ENCODE assay signal across 12 cellular contexts in genomic region chr10:21499580-21499909, GRCh38. TPM values are rescaled to one million over a fixed set of nuclear protein-coding genes. Genes with fewer than 3 reads are reported as not detected.
DNase-seq lines count a peak whose midpoint lies in the region; ATAC-seq and TF ChIP-seq lines count a peak whose summit lies in the region.
"Had no signal": no experiment of that assay in that cellular context is flagged by ENCODE, and none has a peak within 500 bp of the region (broad histone marks: within the 10 kb centered on the region; RNA-seq: fewer than 3 reads in every experiment).

No MANE protein-coding gene starts in this region.

- peak overlapping the region; percentile 37; the same call in 1 of the 2 replicates for H3K4me3 ChIP-seq in DOHH2 (ENCODE audit: low read length)
- peak overlapping the region; percentile 57 for H3K4me3 ChIP-seq in NT2/D1 (ENCODE audit: insufficient read length, low read depth)
- peak overlapping the region; percentile 58 for H3K4me3 ChIP-seq in iPS-18a (ENCODE audit: low read length)
- peak overlapping the region; percentile 66 to 74 for H3K4me3 ChIP-seq in neuronal stem cell (ENCODE audit: low read length in 2 of 2)
- no peak overlapping the region for H3K4me3 ChIP-seq in SJCRH30
- no peak overlapping the region for H3K4me3 ChIP-seq in body of pancreas

- H3K9ac ChIP-seq in NT2/D1 (ENCODE audit: insufficient read length, low read depth), result peak overlapping the region; percentile 80
- H3K9ac ChIP-seq in iPS-18a (ENCODE audit: low read length), result peak overlapping the region; percentile 51
- peak overlapping the region; percentile 78 for H3K9ac ChIP-seq in neuronal stem cell (ENCODE audit: low read depth, low read length, poor library complexity)

- TF ChIP-seq CTCF in DOHH2 (IDR thresholded peaks at IDR 0.05; ENCODE audit: low read depth, low read length, poor library complexity, severe bottlenecking), result no peak
- no peak for TF ChIP-seq CTCF in body of pancreas (IDR thresholded peaks at IDR 0.05)

- intact Hi-C loops in body of pancreas (cut with DNase I), result no loop called here

- H3K79me1 ChIP-seq in neuronal stem cell (ENCODE audit: low read depth, low read length), result peaks cover 9% of the 10 kb centered on the region

- no peaks in the 10 kb centered on the region for H3K9me3 ChIP-seq in DOHH2 (ENCODE audit: control insufficient read depth, insufficient read depth, low read length)
- no peaks in the 10 kb centered on the region for H3K9me3 ChIP-seq in NT2/D1 (ENCODE audit: insufficient read depth, low read length)
- H3K9me3 ChIP-seq in iPS-18a (ENCODE audit: control insufficient read depth, low read depth, low read length), result no peaks in the 10 kb centered on the region
- no peaks in the 10 kb centered on the region for H3K9me3 ChIP-seq in neuronal stem cell (replicated peaks in 1 of 2; ENCODE audit: control insufficient read depth in 2 of 2, insufficient read depth in 1 of 2, low read depth in 1 of 2, low read length in 2 of 2)
- H3K9me3 ChIP-seq in SJCRH30 (replicated peaks), result no peaks in the 10 kb centered on the region
- no peaks in the 10 kb centered on the region for H3K9me3 ChIP-seq in body of pancreas

- no peak for TF ChIP-seq POLR2A in body of pancreas (IDR thresholded peaks at IDR 0.05)

- H2AFZ ChIP-seq in neuronal stem cell (ENCODE audit: low read length), result peak overlapping the region; percentile 66

- no CpG with 5 or more reads among the region's 15 CpGs for WGBS in neuronal stem cell (ENCODE audit: extremely low coverage in 2 of 2, insufficient read length in 2 of 2, insufficient replicate concordance in 1 of 2), 2 donors
- WGBS in body of pancreas, 2 donors, result 76 to 91% methylated on average over 15 of the region's 15 CpGs

- H4K8ac ChIP-seq in neuronal stem cell (ENCODE audit: low read depth, low read length), result no peak overlapping the region

- H2BK12ac ChIP-seq in neuronal stem cell (ENCODE audit: low read length), result peak overlapping the region; percentile 59

- H3K14ac ChIP-seq in neuronal stem cell (ENCODE audit: low read length), result no peak overlapping the region

- no peak for DNase-seq in NT2/D1 (ENCODE audit: low read depth, low spot score)
- no peak for DNase-seq in neuronal stem cell (ENCODE audit: low spot score)
- no peak for DNase-seq in SJCRH30
- no peak for DNase-seq in body of pancreas
- no peak for DNase-seq in GM19240 (ENCODE audit: insufficient read length, low spot score)
- DNase-seq: activated gamma-delta T cell treated with Interleukin-2 at 50 U/mL for 16 hours, AML-193, NCI-H2029, NCI-H524 had no signal

- H3K4me1 ChIP-seq in DOHH2 (ENCODE audit: control insufficient read depth, low read length) (peaks cover 26% of the 10 kb centered on the region), NT2/D1 (ENCODE audit: insufficient read depth, insufficient read length) (peaks cover 6% of the 10 kb centered on the region), iPS-18a (ENCODE audit: control insufficient read depth, low read depth, low read length) (peaks cover 54% of the 10 kb centered on the region), neuronal stem cell (ENCODE audit: control insufficient read depth in 2 of 2, insufficient read depth in 1 of 2, low read depth in 1 of 2, low read length in 2 of 2) (peaks cover 30 to 46% of the 10 kb centered on the region in 2 donors), SJCRH30 (peaks cover 4% of the 10 kb centered on the region; the same call in 1 of the 2 replicates), body of pancreas (peaks cover 24% of the 10 kb centered on the region)

- peak overlapping the region; percentile 65 for H2BK15ac ChIP-seq in neuronal stem cell (ENCODE audit: low read length)

- no peaks in the 10 kb centered on the region for H4K20me1 ChIP-seq in DOHH2 (ENCODE audit: control insufficient read depth, insufficient read depth, low read depth, low read length)

- H3K4ac ChIP-seq in neuronal stem cell (ENCODE audit: low read length), result peak overlapping the region; percentile 72

- peak overlapping the region; percentile 32 for H3K23ac ChIP-seq in neuronal stem cell (ENCODE audit: low read depth, low read length, poor library complexity)

- peak overlapping the region; percentile 97 for H2BK5ac ChIP-seq in neuronal stem cell (ENCODE audit: low read length)

- peak overlapping the region; percentile 91 for H3K18ac ChIP-seq in neuronal stem cell (ENCODE audit: low read length)

- peak overlapping the region; percentile 54 for H3K4me2 ChIP-seq in DOHH2 (ENCODE audit: low read length)
- H3K4me2 ChIP-seq in neuronal stem cell (ENCODE audit: insufficient read depth, low read length, poor library complexity, severe bottlenecking), result peak overlapping the region; percentile 80

- H3K27ac ChIP-seq in DOHH2 (ENCODE audit: low read depth, low read length), result no peak overlapping the region
- H3K27ac ChIP-seq in iPS-18a (ENCODE audit: low read length), result no peak overlapping the region
- peak overlapping the region; percentile 78 for H3K27ac ChIP-seq in neuronal stem cell (replicated peaks; ENCODE audit: low read length)
- H3K27ac ChIP-seq in SJCRH30, result no peak overlapping the region
- no peak overlapping the region for H3K27ac ChIP-seq in body of pancreas

- H3K79me2 ChIP-seq in DOHH2 (ENCODE audit: control insufficient read depth, low read length), result no peaks in the 10 kb centered on the region

- 0 out of 2 replicates have a peak, but pooled peaks cover 4% of the 10 kb centered on the region for H3F3A ChIP-seq in DOHH2 (ENCODE audit: control insufficient read depth, insufficient read depth)

- ATAC-seq in HG03095 (IDR thresholded peaks at IDR 0.05; ENCODE audit: unreplicated experiment) (no peak), body of pancreas (no peak)

- H3K9me2 ChIP-seq in DOHH2 (replicated peaks; ENCODE audit: control insufficient read depth, low read length), result no peaks in the 10 kb centered on the region

- peak overlapping the region; percentile 78 for H2BK120ac ChIP-seq in neuronal stem cell (ENCODE audit: low read depth, low read length)

- peak overlapping the region; percentile 76 for H2AK5ac ChIP-seq in neuronal stem cell (ENCODE audit: low read depth, low read length)

- H4K91ac ChIP-seq in neuronal stem cell (ENCODE audit: low read depth, low read length, poor library complexity), result peak overlapping the region; percentile 26

- H3K27me3 ChIP-seq in DOHH2 (ENCODE audit: control insufficient read depth, low read length), result peaks cover 83% of the 10 kb centered on the region
- H3K27me3 ChIP-seq in NT2/D1 (ENCODE audit: insufficient read depth, insufficient read length), result peaks cover 51% of the 10 kb centered on the region
- H3K27me3 ChIP-seq in iPS-18a (ENCODE audit: control insufficient read depth, insufficient read depth, low read length), result peaks cover 36% of the 10 kb centered on the region
- no peaks in the 10 kb centered on the region for H3K27me3 ChIP-seq in neuronal stem cell (ENCODE audit: control insufficient read depth in 3 of 3, insufficient read depth in 3 of 3, low read depth in 1 of 3, low read length in 3 of 3)
- H3K27me3 ChIP-seq in SJCRH30, result no peaks in the 10 kb centered on the region
- no peaks in the 10 kb centered on the region for H3K27me3 ChIP-seq in body of pancreas

- H3K36me3 ChIP-seq in DOHH2 (ENCODE audit: control insufficient read depth, low read length), result no peaks in the 10 kb centered on the region
- H3K36me3 ChIP-seq in NT2/D1 (ENCODE audit: insufficient read depth, insufficient read length, low read length), result no peaks in the 10 kb centered on the region
- no peaks in the 10 kb centered on the region for H3K36me3 ChIP-seq in iPS-18a (ENCODE audit: control insufficient read depth, low read depth, low read length)
- no peaks in the 10 kb centered on the region for H3K36me3 ChIP-seq in neuronal stem cell (replicated peaks in 1 of 2; ENCODE audit: control insufficient read depth in 2 of 2, insufficient read depth in 2 of 2, low read length in 2 of 2)
- H3K36me3 ChIP-seq in SJCRH30, result no peaks in the 10 kb centered on the region
- H3K36me3 ChIP-seq in body of pancreas (replicated peaks in 1 of 2; ENCODE audit: insufficient read depth in 1 of 2, low read depth in 2 of 2), result no peaks in the 10 kb centered on the region

RNA-seq across cellular contexts. Expression of gene SKIDA1, which starts 25.9 kb away (rescaled TPM):
- 57.0 TPM for polyA plus RNA-seq in neuronal stem cell (2013, experiment 1 of 2)
- 57.0 TPM for polyA plus RNA-seq in neuronal stem cell (2013, experiment 2 of 2)
- 1.4 and 1.8 TPM in 2 replicates for total RNA-seq in SJCRH30 (2014; rRNA removed; shearing (Covaris generic))
- 1 to 10 TPM in 1 of 2 donors, under 1 TPM in 1; 0.78 to 1.3 TPM for total RNA-seq in body of pancreas

RNA-seq across cellular contexts. Expression of gene MLLT10, which starts 34.5 kb away (rescaled TPM):
- 43.4 TPM for polyA plus RNA-seq in neuronal stem cell (2013, experiment 1 of 2)
- polyA plus RNA-seq in neuronal stem cell (2013, experiment 2 of 2), result 44.9 TPM
- 34.1 and 39.3 TPM in 2 replicates for total RNA-seq in SJCRH30 (2014; rRNA removed; shearing (Covaris generic))
- total RNA-seq in body of pancreas, result 10 to 100 TPM; 23.7 to 30.1 TPM

Comparison
In these comparisons a context has a peak if more than half of its experiments do, and no peak if none do; other contexts are left out.
1. H3K4me3 ChIP-seq: peak in DOHH2 (single experiment), NT2/D1 (single experiment), iPS-18a (single experiment) and neuronal stem cell (2 of 2); none in SJCRH30 (single experiment) and body of pancreas (0 of 2).
2. Peak in every context shown above with its lines, with median percentiles within 50 percentile points of each other: H3K9ac ChIP-seq.